Comparison of ENCODE assay signal across 21 cellular contexts in the genomic region with DNA sequence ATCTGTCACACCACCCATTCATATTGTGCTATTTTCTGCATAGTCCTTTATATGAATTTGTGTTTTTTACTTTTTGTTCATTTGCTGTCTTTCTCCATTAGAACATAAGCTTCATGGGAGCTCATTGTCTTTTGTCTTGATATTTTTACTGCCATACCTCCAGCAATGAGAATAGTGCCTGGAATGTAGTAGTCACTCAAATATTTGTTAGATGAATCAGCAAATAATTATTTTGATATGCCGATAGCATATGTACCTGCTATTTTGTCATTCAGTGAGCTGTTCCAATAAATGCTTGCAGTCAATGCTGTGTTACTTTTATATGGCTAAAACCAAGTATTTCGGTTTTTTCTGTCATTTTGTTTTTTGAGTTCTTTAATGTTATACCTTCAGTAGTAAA. TPM values are rescaled to one million over a fixed set of nuclear protein-coding genes. Genes with fewer than 3 reads are reported as not detected.
DNase-seq lines count a peak whose midpoint lies in the region; TF ChIP-seq lines count a peak whose summit lies in the region.
"Had no signal": no experiment of that assay in that cellular context is flagged by ENCODE, and none has a peak within 500 bp of the region (broad histone marks: within the 10 kb centered on the region; RNA-seq: fewer than 3 reads in every experiment).

No MANE protein-coding gene starts in this region.

- H3K4me2 ChIP-seq in skeletal muscle satellite cell (ENCODE audit: low read length): peak overlapping the region; percentile 14

- no peaks in the 10 kb centered on the region for H3K27me3 ChIP-seq in SJSA1 (replicated peaks)
- no peaks in the 10 kb centered on the region for H3K27me3 ChIP-seq in skeletal muscle satellite cell (ENCODE audit: control insufficient read depth, insufficient read depth, low read length)

- H3K4me3 ChIP-seq in SJSA1 (no peak overlapping the region), epithelial cell of proximal tubule (ENCODE audit: low read depth, low read length) (no peak overlapping the region), skeletal muscle satellite cell (ENCODE audit: low read length) (no peak overlapping the region)

- DNase-seq in HS-5 (ENCODE audit: low read depth): peak; percentile 41
- peak in 1 of 2 experiments; percentile 44 for DNase-seq in SJSA1 (ENCODE audit: low read depth in 1 of 2, low spot score in 2 of 2)
- peak; percentile 4 for DNase-seq in epithelial cell of proximal tubule (ENCODE audit: low read depth)
- DNase-seq in NCI-H2196 treated with DMSO at 0.1 percent for 48 hours (lab: John Stamatoyannopoulos, UW; ENCODE audit: unreplicated experiment): no peak
- no peak for DNase-seq in 8988T
- DNase-seq in GM13976 (ENCODE audit: low spot score): no peak
- no peak for DNase-seq in HUDEP-2 (lab: John Stamatoyannopoulos, UW; ENCODE audit: unreplicated experiment in 76 of 76)
- DNase-seq: activated B cell treated with CpG ODN at 0.5 μM for 24 hours; activated CD8-positive, alpha-beta T cell treated with anti-CD3 and anti-CD28 coated beads, Interleukin-2, amount 10 ng/mL, durations not matched to agents 7 days and 5 days; activated T-cell treated with anti-CD3 and anti-CD28 coated beads, Interleukin-2, amount 50 U/mL, for 48 hours; C1 segment of cervical spinal cord; hypothalamus; left cardiac atrium; NCI-H187; NCI-H446; NK-92 treated with Interleukin-12 subunit alpha and Interleukin-12 subunit beta, amount 100 ng/mL, for 24 hours; T-helper 2 cell had no signal

- peak overlapping the region; percentile 57 for H3K27ac ChIP-seq in SJSA1

- H3K9ac ChIP-seq in skeletal muscle satellite cell (ENCODE audit: low read depth, low read length): no peak overlapping the region

- H3K9me3 ChIP-seq in SJSA1 (replicated peaks) (no peaks in the 10 kb centered on the region), skeletal muscle satellite cell (replicated peaks; ENCODE audit: low read length) (no peaks in the 10 kb centered on the region)

- peaks cover 21% of the 10 kb centered on the region for H3K4me1 ChIP-seq in SJSA1 (replicated peaks)
- H3K4me1 ChIP-seq in skeletal muscle satellite cell (ENCODE audit: control insufficient read depth, insufficient read depth, low read length): peaks cover 21% of the 10 kb centered on the region

- in situ Hi-C loops in GM13976 (cut with MboI; ENCODE audit: low sequenced_read_pairs, unreplicated experiment): no loop called here

- TF ChIP-seq CTCF in epithelial cell of proximal tubule (conservative IDR thresholded peaks at IDR 0.05; ENCODE audit: low read depth, low read length): no peak
- TF ChIP-seq CTCF in GM13976 (IDR thresholded peaks at IDR 0.05; ENCODE audit: borderline replicate concordance, control extremely low read depth, extremely low read depth, insufficient read depth, missing control alignments): no peak

- H3K36me3 ChIP-seq in SJSA1: no peaks in the 10 kb centered on the region
- no peaks in the 10 kb centered on the region for H3K36me3 ChIP-seq in skeletal muscle satellite cell (ENCODE audit: insufficient read depth, low read length)

RNA-seq across cellular contexts. Expression of a gene that starts 43.5 kb away (rescaled TPM):
- total RNA-seq in SJSA1 (2014; rRNA removed; shearing (Covaris generic)): not detected in 2 replicates
- not detected in 2 replicates for total RNA-seq in epithelial cell of proximal tubule
- total RNA-seq in skeletal muscle satellite cell (2012; rRNA removed): not detected in 2 replicates
- total RNA-seq: activated B cell treated with CpG ODN at 0.5 μM for 24 hours; activated CD8-positive, alpha-beta T cell treated with anti-CD3 and anti-CD28 coated beads, Interleukin-2, amount 10 ng/mL, durations not matched to agents 7 days and 5 days; activated naive CD4-positive, alpha-beta T cell treated with anti-CD3 and anti-CD28 coated beads, Interleukin-2, amount 50 U/mL, for 72 hours; left cardiac atrium; mononuclear cell; Right ventricle myocardium inferior had no signal

RNA-seq across cellular contexts. Expression of a gene that starts 53.9 kb away (rescaled TPM):
- 2.2 and 4.4 TPM in 2 replicates for total RNA-seq in SJSA1 (2014; rRNA removed; shearing (Covaris generic))
- total RNA-seq in epithelial cell of proximal tubule: 1.6 and 4.3 TPM in 2 replicates
- 2.5 and 4.2 TPM in 2 replicates for total RNA-seq in skeletal muscle satellite cell (2012; rRNA removed)

Comparison
In these comparisons a context has a peak if more than half of its experiments do, and no peak if none do; other contexts are left out.
1. DNase-seq: peak in HS-5 (single experiment) and epithelial cell of proximal tubule (single experiment); none in NCI-H2196 treated with DMSO at 0.1 percent for 48 hours (single experiment), 8988T (single experiment), GM13976 (single experiment) and HUDEP-2 (0 of 76).